Comparison of ENCODE assay signal across 14 cellular contexts in genomic region chr12:113050808-113051207, GRCh38. TPM values are rescaled to one million over a fixed set of nuclear protein-coding genes. Genes with fewer than 3 reads are reported as not detected.
DNase-seq lines count a peak whose midpoint lies in the region; ATAC-seq and TF ChIP-seq lines count a peak whose summit lies in the region.
"Had no signal": no experiment of that assay in that cellular context is flagged by ENCODE, and none has a peak within 500 bp of the region (broad histone marks: within the 10 kb centered on the region; RNA-seq: fewer than 3 reads in every experiment).

No MANE protein-coding gene starts in this region.

- H3K4me3 Mint-ChIP-seq in memory B cell: peak overlapping the region; percentile 19
- H3K4me3 Mint-ChIP-seq: H9 had no signal

- BruUV-seq in OCI-LY7 (replicated peaks; lab: Mats Ljungman, UMichigan): no TSS peak

- no peak overlapping the region for H3K4me3 ChIP-seq in GM12865 (ENCODE audit: low read depth, low read length)
- H3K4me3 ChIP-seq in OCI-LY7 (ENCODE audit: low read depth, low read length, poor library complexity, severe bottlenecking): peak overlapping the region; percentile 48

- intact Hi-C loops in OCI-LY7 (cut with micrococcal nuclease; ENCODE audit: unreplicated experiment): loop anchor here (1.0 kb wide), 3 partner anchors 41 to 84 kb away; partner anchors contain the start of gene RASAL1

- peak; percentile 48 for ATAC-seq in HG03354 (IDR thresholded peaks at IDR 0.05; ENCODE audit: poor library complexity, severe bottlenecking, unreplicated experiment)
- peak; percentile 83 for ATAC-seq in memory B cell (ENCODE audit: low read depth)
- ATAC-seq in GM21381 (IDR thresholded peaks at IDR 0.05; ENCODE audit: unreplicated experiment): no peak

- peaks cover 24% of the 10 kb centered on the region for H3K79me2 ChIP-seq in OCI-LY7 (ENCODE audit: insufficient read depth, low read depth, low read length)

- CTCF ChIA-PET in OCI-LY7 (lab: Charles Lee; ENCODE audit: unreplicated experiment): interaction anchor here (0.7 to 2.1 kb wide), 4 partner anchors 11 to 102 kb away, joined by 3 to 7 read pairs (median 3); no protein-coding TSS in a partner anchor

- no peak for TF ChIP-seq CTCF in GM12865 (IDR thresholded peaks at IDR 0.05; ENCODE audit: insufficient read depth, low read depth, low read length, missing control alignments)
- TF ChIP-seq CTCF in OCI-LY7 (conservative IDR thresholded peaks at IDR 0.05; ENCODE audit: low read length): no peak

- no peaks in the 10 kb centered on the region for H3K9me2 ChIP-seq in OCI-LY7 (ENCODE audit: insufficient read depth, low read length)

- DNase-seq in GM12865 (ENCODE audit: low read depth) (peak; percentile 37), OCI-LY7 (ENCODE audit: low spot score) (peak; percentile 96), memory B cell (ENCODE audit: low spot score in 2 of 2) (peak; percentile 22 to 43), amniotic stem cell (lab: John Stamatoyannopoulos, UW) (no peak), EL (no peak), SK-N-DZ (ENCODE audit: low spot score) (no peak)
- DNase-seq: BE2C, H9, NCI-H1417 treated with DMSO at 0.1 percent for 48 hours, NCI-H2081 treated with DMSO at 0.1 percent for 48 hours, NCI-H2227 treated with DMSO at 0.1 percent for 48 hours had no signal

- peaks cover 88% of the 10 kb centered on the region for H3K4me1 ChIP-seq in OCI-LY7 (ENCODE audit: insufficient read depth, low read length, poor library complexity, severe bottlenecking)
- H3K4me1 ChIP-seq: BE2C had no signal

- POLR2A ChIA-PET in OCI-LY7 (lab: Charles Lee): interaction anchor here (0.9 to 16.3 kb wide), 10 partner anchors 16 to 135 kb away, joined by 3 to 235 read pairs (median 4); partner anchors contain the start of gene RITA1

- no peaks in the 10 kb centered on the region for H3K9me3 ChIP-seq in OCI-LY7 (ENCODE audit: low read length)
- H3K9me3 ChIP-seq: BE2C had no signal

- H3K9me3 Mint-ChIP-seq in memory B cell: no peaks in the 10 kb centered on the region
- H3K9me3 Mint-ChIP-seq: H9 had no signal

- H3K36me3 ChIP-seq in OCI-LY7 (ENCODE audit: insufficient read depth, low read length): peaks cover 6% of the 10 kb centered on the region; the same call in 1 of the 2 replicates
- H3K36me3 ChIP-seq: BE2C had no signal

- H3K36me3 Mint-ChIP-seq in memory B cell: no peaks in the 10 kb centered on the region

- peak overlapping the region; percentile 75 for H3K4me2 ChIP-seq in OCI-LY7 (ENCODE audit: low read length)

- peak overlapping the region; percentile 97 for H3K27ac ChIP-seq in OCI-LY7 (ENCODE audit: low read depth, low read length, poor library complexity, severe bottlenecking)

- H3K4me1 Mint-ChIP-seq in memory B cell: peaks cover 41% of the 10 kb centered on the region

- H3K27ac Mint-ChIP-seq in memory B cell: no peak overlapping the region

- H3K27me3 Mint-ChIP-seq in memory B cell: no peaks in the 10 kb centered on the region

- no peaks in the 10 kb centered on the region for H4K20me1 ChIP-seq in OCI-LY7 (ENCODE audit: insufficient read depth, low read length)

- no peak overlapping the region for H2AFZ ChIP-seq in OCI-LY7 (ENCODE audit: low read length)

RNA-seq across cellular contexts. Expression of gene DTX1, which starts 5.7 kb away (rescaled TPM):
- total RNA-seq in OCI-LY7 (2014; rRNA removed; shearing (Covaris generic)): 263 and 293 TPM in 2 replicates
- 510 and 535 TPM in 2 replicates for total RNA-seq in OCI-LY7 (2022)
- polyA plus RNA-seq in SK-N-DZ (2014; cell fraction: cytosol; rRNA removed): 5.7 and 9.1 TPM in 2 replicates
- polyA plus RNA-seq in SK-N-DZ (2014; cell fraction: nucleus; rRNA removed): 14.1 and 18.9 TPM in 2 replicates
- total RNA-seq: T-helper 2 cell treated with Interferon-gamma antibody and Interleukin-4, amounts not matched to agents 100 ng/mL and 5 ng/mL, for 36 hours had no signal

Comparison
In these comparisons a context has a peak if more than half of its experiments do, and no peak if none do; other contexts are left out.
1. DNase-seq: peak in GM12865 (single experiment), OCI-LY7 (single experiment) and memory B cell (2 of 2); none in amniotic stem cell (single experiment), EL (single experiment) and SK-N-DZ (single experiment).